1 cellular context compared by ENCODE assay signal in the genomic region with DNA sequence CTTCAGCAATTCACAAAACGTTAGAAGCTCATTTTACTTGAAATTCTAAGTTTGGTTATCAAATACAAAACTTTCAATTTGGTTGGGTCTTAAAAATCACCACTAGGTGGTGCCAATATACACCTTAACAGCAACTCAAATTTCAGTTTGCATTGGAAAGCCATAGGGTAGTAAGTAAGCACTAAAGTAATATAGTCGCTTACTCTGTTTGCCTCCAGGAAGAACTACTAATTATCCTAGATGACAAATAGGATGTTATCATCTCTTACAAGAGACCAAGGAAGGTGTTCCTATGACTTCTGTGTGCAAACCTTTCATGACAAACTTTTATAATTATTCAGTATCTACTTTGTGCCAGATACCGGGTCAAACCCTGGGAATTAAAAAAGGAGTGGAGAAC.
TF ChIP-seq lines count a peak whose summit lies in the region.

No MANE protein-coding gene starts in this region.

TF ChIP-seq in WTC11, 78 proteins besides CTCF, POLR2A, EP300 and RAD21 (continued from another document):
- TF ChIP-seq ARID4B (CRISPR knock-in tag; IDR thresholded peaks at IDR 0.05; ENCODE audit: borderline replicate concordance) (no peak), CBFB (CRISPR knock-in tag; IDR thresholded peaks at IDR 0.05; ENCODE audit: low read depth) (no peak), SOX15 (CRISPR knock-in tag; IDR thresholded peaks at IDR 0.05) (no peak), NFYB (CRISPR knock-in tag; conservative IDR thresholded peaks at IDR 0.05; ENCODE audit: low read depth) (no peak)
